Comparison of ENCODE assay signal across 1 cellular context in the genomic region with DNA sequence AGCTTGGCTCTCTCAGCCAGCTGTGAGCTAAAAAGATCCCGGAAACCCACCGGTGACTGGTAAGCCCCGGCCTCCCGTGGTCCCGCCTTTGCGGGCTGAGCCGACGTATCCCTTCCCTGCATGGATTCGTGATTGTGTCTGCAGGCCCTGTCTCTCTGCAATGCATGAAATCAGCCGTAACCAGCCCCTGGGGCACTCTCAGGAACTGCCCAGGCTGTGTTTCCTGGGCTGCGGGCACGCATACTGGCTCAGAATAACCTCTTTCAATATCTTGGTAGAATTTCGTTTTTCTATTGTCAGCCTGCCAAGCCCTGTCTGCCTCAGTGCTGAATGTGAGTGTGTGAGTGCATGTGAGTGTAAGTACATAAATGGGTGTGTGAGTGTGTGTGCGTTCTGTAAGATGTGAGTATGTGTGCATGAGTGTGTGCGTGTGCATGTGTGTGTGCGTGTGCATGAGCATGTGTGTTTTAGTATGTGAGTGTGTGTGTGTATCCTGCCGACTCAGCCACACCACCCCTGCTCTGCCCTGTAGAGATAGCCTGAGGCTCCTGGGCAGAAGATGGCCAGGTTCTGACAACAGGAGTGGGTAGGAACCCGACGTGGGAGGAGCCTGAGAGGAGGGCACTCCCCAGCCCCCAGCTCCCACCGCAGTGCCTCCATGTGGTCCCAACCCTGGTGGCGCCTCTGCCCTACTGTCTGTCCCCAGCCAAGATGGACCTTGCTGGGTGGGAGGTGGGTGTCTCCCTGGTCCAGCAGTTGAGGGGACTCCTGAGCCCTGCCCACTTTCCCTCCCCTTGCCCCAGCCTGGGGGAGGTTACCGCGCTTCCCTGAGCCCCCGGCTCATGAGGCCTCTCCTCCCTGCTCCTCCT.
TF ChIP-seq lines count a peak whose summit lies in the region.

No MANE protein-coding gene starts in this region.

TF ChIP-seq in WTC11, 78 proteins besides CTCF, POLR2A, EP300 and RAD21 (continued from another document):
- TF ChIP-seq, protein P1, sequence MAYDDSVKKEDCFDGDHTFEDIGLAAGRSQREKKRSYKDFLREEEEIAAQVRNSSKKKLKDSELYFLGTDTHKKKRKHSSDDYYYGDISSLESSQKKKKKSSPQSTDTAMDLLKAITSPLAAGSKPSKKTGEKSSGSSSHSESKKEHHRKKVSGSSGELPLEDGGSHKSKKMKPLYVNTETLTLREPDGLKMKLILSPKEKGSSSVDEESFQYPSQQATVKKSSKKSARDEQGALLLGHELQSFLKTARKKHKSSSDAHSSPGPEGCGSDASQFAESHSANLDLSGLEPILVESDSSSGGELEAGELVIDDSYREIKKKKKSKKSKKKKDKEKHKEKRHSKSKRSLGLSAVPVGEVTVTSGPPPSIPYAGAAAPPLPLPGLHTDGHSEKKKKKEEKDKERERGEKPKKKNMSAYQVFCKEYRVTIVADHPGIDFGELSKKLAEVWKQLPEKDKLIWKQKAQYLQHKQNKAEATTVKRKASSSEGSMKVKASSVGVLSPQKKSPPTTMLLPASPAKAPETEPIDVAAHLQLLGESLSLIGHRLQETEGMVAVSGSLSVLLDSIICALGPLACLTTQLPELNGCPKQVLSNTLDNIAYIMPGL (CRISPR knock-in tag; IDR thresholded peaks at IDR 0.05): no peak
- TF ChIP-seq RELA (CRISPR knock-in tag; IDR thresholded peaks at IDR 0.05; ENCODE audit: borderline replicate concordance): no peak
- TF ChIP-seq, protein P2, sequence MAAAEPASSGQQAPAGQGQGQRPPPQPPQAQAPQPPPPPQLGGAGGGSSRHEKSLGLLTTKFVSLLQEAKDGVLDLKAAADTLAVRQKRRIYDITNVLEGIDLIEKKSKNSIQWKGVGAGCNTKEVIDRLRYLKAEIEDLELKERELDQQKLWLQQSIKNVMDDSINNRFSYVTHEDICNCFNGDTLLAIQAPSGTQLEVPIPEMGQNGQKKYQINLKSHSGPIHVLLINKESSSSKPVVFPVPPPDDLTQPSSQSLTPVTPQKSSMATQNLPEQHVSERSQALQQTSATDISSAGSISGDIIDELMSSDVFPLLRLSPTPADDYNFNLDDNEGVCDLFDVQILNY (CRISPR knock-in tag; IDR thresholded peaks at IDR 0.05): no peak
TF ChIP-seq in WTC11: peak in this region for 0.
